ENCODE assay signal across 18 cellular contexts in the genomic region with DNA sequence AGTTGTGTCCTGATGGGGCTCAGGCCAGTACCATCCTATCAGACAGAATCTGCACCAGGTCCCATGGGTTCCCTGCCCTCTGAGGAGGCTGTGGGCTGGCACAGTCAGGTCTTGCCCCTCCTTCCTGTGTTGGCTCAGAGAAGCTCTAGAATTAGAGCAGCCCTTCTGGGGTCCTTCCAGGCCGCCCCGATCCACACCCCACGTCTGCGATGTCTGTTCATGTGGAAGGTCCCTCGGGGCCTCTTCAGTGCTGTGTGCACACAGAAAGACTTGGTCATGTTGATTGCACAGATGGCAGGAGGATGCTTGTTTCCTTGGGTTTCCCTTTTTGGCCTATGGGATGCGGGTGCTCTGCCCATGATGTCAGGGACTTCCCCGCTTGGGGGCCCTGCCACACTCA. TPM values are rescaled to one million over a fixed set of nuclear protein-coding genes. Genes with fewer than 3 reads are reported as not detected.
"Had no signal": no experiment of that assay in that cellular context is flagged by ENCODE, and none has a peak within 500 bp of the region (broad histone marks: within the 10 kb centered on the region; RNA-seq: fewer than 3 reads in every experiment).

No MANE protein-coding gene starts in this region.

RNA-seq across cellular contexts. Expression of a gene that starts 20.3 kb away (rescaled TPM):
- total RNA-seq: activated CD4-positive, alpha-beta memory T cell treated with anti-CD3 and anti-CD28 coated beads for 36 hours; activated CD4-positive, alpha-beta T cell treated with anti-CD3 and anti-CD28 coated beads for 36 hours; activated CD4-positive, alpha-beta T cell treated with anti-CD3 and anti-CD28 coated beads, Interleukin-2, amount 10 ng/mL, durations not matched to agents 24 days and 14 days; activated CD8-positive, alpha-beta T cell treated with anti-CD3 and anti-CD28 coated beads, Interleukin-2, amount 10 ng/mL, durations not matched to agents 7 days and 5 days; activated naive CD4-positive, alpha-beta T cell treated with anti-CD3 and anti-CD28 coated beads for 36 hours; activated naive CD8-positive, alpha-beta T cell treated with anti-CD3 and anti-CD28 coated beads for 36 hours; activated T-helper 17 cell treated with anti-CD3 and anti-CD28 coated beads, Interleukin-2, amount 50 U/mL, for 72 hours; aorta; esophagus muscularis mucosa; foreskin keratinocyte; gastrocnemius medialis; T-helper 17 cell had no signal

RNA-seq across cellular contexts. Expression of a gene that starts 32.1 kb away (rescaled TPM):
- total RNA-seq: activated CD4-positive, alpha-beta memory T cell treated with anti-CD3 and anti-CD28 coated beads for 36 hours; activated CD4-positive, alpha-beta T cell treated with anti-CD3 and anti-CD28 coated beads for 36 hours; activated CD4-positive, alpha-beta T cell treated with anti-CD3 and anti-CD28 coated beads, Interleukin-2, amount 10 ng/mL, durations not matched to agents 24 days and 14 days; activated CD8-positive, alpha-beta T cell treated with anti-CD3 and anti-CD28 coated beads, Interleukin-2, amount 10 ng/mL, durations not matched to agents 7 days and 5 days; activated naive CD4-positive, alpha-beta T cell treated with anti-CD3 and anti-CD28 coated beads for 36 hours; activated naive CD8-positive, alpha-beta T cell treated with anti-CD3 and anti-CD28 coated beads for 36 hours; activated T-cell treated with anti-CD3 and anti-CD28 coated beads, Interleukin-2, amount 50 U/mL, for 4 hours; activated T-helper 17 cell treated with anti-CD3 and anti-CD28 coated beads, Interleukin-2, amount 50 U/mL, for 72 hours; adrenal gland; aorta; endodermal cell; esophagus muscularis mucosa; foreskin keratinocyte; gastrocnemius medialis; T-helper 17 cell had no signal

RNA-seq across cellular contexts. Expression of a gene that starts 58.1 kb away (rescaled TPM):
- total RNA-seq: activated CD4-positive, alpha-beta memory T cell treated with anti-CD3 and anti-CD28 coated beads for 36 hours; activated CD4-positive, alpha-beta T cell treated with anti-CD3 and anti-CD28 coated beads for 36 hours; activated CD4-positive, alpha-beta T cell treated with anti-CD3 and anti-CD28 coated beads, Interleukin-2, amount 10 ng/mL, durations not matched to agents 24 days and 14 days; activated CD8-positive, alpha-beta T cell treated with anti-CD3 and anti-CD28 coated beads, Interleukin-2, amount 10 ng/mL, durations not matched to agents 7 days and 5 days; activated naive CD4-positive, alpha-beta T cell treated with anti-CD3 and anti-CD28 coated beads for 36 hours; activated naive CD8-positive, alpha-beta T cell treated with anti-CD3 and anti-CD28 coated beads for 36 hours; activated T-cell treated with anti-CD3 and anti-CD28 coated beads, Interleukin-2, amount 50 U/mL, for 4 hours; activated T-helper 17 cell treated with anti-CD3 and anti-CD28 coated beads, Interleukin-2, amount 50 U/mL, for 72 hours; adrenal gland; aorta; body of pancreas; cardiac muscle cell; cerebellum; endodermal cell; esophagus muscularis mucosa; foreskin keratinocyte; gastrocnemius medialis; T-helper 17 cell had no signal
